Comparison of ENCODE assay signal across 26 cellular contexts in the genomic region with DNA sequence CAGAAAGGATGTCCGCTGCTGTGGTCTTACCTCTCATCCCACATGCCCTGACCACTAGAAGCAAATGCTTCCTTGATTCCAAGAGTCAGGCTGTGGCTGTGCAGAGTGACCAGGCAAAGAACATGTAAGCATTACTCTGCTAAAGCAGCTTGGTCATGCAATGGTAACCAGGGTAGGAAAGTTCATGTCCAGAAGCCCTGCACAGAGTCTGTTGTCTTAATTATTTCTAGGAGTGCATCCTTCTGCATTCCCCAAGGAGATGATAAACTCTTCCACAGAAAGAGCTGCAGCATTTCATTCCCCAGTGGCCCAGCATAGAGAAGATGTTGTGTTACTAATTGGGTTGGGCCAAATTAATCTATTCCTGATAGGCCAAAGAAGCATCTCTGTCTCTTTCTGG.
"Had no signal": no experiment of that assay in that cellular context is flagged by ENCODE, and none has a peak within 500 bp of the region (broad histone marks: within the 10 kb centered on the region; RNA-seq: fewer than 3 reads in every experiment).

No MANE protein-coding gene starts in this region.

- H3K4me3 ChIP-seq: dorsolateral prefrontal cortex, heart right ventricle, pancreas, right lobe of liver, suprapubic skin, transverse colon had no signal

- H3K4me1 ChIP-seq: pancreas, right lobe of liver, transverse colon had no signal

- H3K27ac ChIP-seq: dorsolateral prefrontal cortex, heart right ventricle, pancreas, right lobe of liver, transverse colon had no signal

- DNase-seq: central memory CD4-positive, alpha-beta T cell; dorsolateral prefrontal cortex; effector CD4-positive, alpha-beta T cell; foreskin fibroblast; glutamatergic neuron; heart right ventricle; hippocampal formation; kidney glomerular epithelial cell; mesendoderm; naive thymus-derived CD8-positive, alpha-beta T cell; nephron progenitor cell; pancreas; retina; right lobe of liver; small intestine; stimulated activated CD4-positive, alpha-beta T cell treated with anti-CD3 and anti-CD28 coated beads, Interleukin-12 subunit alpha, Interleukin-12 subunit beta, amount 100 ng/mL, for 4 hours; stimulated activated CD4-positive, alpha-beta T cell treated with anti-CD3 and anti-CD28 coated beads, Interleukin-1b, Interleukin-23, amount 100 ng/mL, for 48 hours; stimulated activated CD4-positive, alpha-beta T cell treated with anti-CD3 and anti-CD28 coated beads, Interleukin-4, amount 100 ng/mL, for 1 hour; stimulated activated CD8-positive, alpha-beta memory T cell treated with anti-CD3 and anti-CD28 coated beads, Interleukin-4, amount 100 ng/mL, for 48 hours; stimulated activated naive CD4-positive, alpha-beta T cell; stimulated activated naive CD8-positive, alpha-beta T cell treated with anti-CD3 and anti-CD28 coated beads, Interleukin-15, amount 100 ng/mL, for 72 hours; transverse colon had no signal

- FAIRE-seq: colon, islet of Langerhans, pancreas, small intestine had no signal

- H3K27me3 ChIP-seq: pancreas, right lobe of liver, suprapubic skin had no signal

- ATAC-seq: esophagus mucosa; naive thymus-derived CD8-positive, alpha-beta T cell; pancreas; right lobe of liver; stimulated activated naive CD8-positive, alpha-beta T cell treated with anti-CD3 and anti-CD28 coated beads, Interleukin-15, amount 100 ng/mL, for 72 hours had no signal

- H3K36me3 ChIP-seq: heart right ventricle, pancreas, right lobe of liver, suprapubic skin, transverse colon had no signal

- H3K9me3 ChIP-seq: heart right ventricle, pancreas, right lobe of liver, suprapubic skin, transverse colon had no signal
